In the genomic region with DNA sequence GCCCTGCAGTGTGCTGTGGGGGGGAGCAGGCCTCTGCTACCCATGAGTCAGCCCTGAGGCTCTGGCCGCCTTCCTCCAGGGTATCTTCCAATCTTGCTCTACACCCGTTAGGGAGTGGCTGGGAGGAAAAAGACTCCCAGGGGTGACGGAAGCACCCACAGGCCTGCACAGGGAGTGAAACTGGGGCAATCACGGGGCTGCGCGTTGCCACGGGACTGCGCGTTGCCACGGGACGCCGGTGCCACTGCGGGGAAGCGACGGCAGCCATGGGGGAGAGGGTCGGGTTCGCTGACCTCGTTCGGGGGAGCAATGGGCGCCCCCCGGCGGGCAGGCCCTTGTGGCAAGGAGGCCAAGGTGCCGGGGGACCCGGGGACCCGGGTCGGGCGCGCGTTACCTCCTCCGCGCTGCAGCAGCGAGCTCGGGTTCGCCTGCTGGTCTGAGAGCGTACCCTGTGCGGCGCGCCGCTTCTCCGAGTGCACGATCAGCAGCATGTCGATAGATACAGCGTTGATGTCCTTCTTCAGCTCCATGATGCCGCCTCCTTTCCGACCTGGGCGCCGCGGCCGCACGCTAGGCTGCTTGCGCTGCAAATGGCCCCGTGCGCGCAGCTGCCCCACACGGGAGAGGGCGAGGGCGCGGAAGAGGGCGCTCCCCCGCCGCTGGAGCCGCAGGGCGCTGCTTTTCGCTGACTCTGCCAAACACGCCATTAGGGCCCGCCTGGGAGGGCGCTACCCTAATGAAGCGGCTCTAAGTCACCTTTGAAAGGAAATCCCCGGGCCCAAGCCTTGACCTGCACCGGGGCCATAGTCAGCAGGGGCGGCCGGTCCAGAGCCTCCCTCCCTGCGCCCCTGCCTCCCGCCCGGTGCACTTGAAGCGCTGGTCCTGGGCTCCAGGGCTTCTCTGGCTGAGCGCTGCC, we compare ENCODE assay signal across 8 cellular contexts. TPM values are rescaled to one million over a fixed set of nuclear protein-coding genes. Genes with fewer than 3 reads are reported as not detected.
DNase-seq lines count a peak whose midpoint lies in the region; ATAC-seq, FAIRE-seq and TF ChIP-seq lines count a peak whose summit lies in the region.

A gene with protein sequence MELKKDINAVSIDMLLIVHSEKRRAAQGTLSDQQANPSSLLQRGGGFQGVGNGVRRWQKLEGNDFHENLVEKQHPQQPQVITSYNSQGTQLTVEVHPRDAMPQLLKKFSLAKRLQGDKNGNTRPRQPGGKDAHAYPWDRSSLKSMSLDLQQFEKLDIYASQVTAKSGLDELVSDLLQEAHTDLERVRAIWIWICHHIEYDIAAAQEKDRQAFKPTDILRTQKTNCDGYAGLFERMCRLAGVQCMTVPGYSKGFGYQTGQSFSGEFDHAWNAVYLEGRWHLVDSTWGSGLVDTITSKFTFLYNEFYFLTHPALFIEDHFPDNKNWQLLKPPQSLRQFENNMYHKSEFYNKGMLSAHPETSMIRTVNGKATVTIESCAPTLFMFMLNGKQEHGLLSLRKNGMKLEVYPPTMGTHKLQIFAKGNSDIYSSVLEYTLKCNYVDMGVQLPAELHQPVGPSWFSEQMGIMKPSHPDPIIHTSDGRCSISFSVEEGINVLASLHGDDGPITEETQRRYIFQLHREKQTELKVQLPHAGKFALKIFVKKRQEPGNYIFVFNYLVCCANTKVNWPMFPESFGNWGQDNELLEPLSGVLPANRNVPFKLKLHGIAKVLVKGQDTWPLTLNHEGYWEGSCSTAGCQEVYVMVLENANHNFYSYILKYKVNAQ (minus strand): TSS at position 592 of the 916 bp plus-strand sequence. CDS start 62 bp downstream, at position 530.

- POLR2A ChIA-PET in K562 (lab: Yijun Ruan, JAX), result no interaction called here

- TF ChIP-seq CTCF in AG09309 (IDR thresholded peaks at IDR 0.05; ENCODE audit: control insufficient read depth, insufficient read depth, low read depth, low read length, missing control alignments) (peak; percentile 22), K562 (IDR thresholded peaks at IDR 0.05 in 2 of 3, conservative IDR thresholded peaks at IDR 0.05 in 1 of 3; ENCODE audit: insufficient read depth in 2 of 3, low read depth in 1 of 3, low read length in 3 of 3) (no peak)

- no peak for TF ChIP-seq RAD21 in K562 (CRISPR knock-in tag; conservative IDR thresholded peaks at IDR 0.05 in 1 of 2, IDR thresholded peaks at IDR 0.05 in 1 of 2)

- H2AFZ ChIP-seq in K562 (ENCODE audit: low read depth, low read length), result no peak within 1 kb of the TSS

- H3K9ac ChIP-seq in K562 (ENCODE audit: insufficient read depth in 1 of 2, low read depth in 2 of 2, low read length in 2 of 2), result no peak within 1 kb of the TSS

- H3K4me3 ChIP-seq in AG09309 (ENCODE audit: control insufficient read depth, low read depth, low read length), result peak within 1 kb of the TSS; percentile 55
- no peak within 1 kb of the TSS for H3K4me3 ChIP-seq in K562
- peak within 1 kb of the TSS; percentile 30; the same call in 1 of the 2 replicates for H3K4me3 ChIP-seq in iPS DF 6.9 (ENCODE audit: low read length)

- in situ Hi-C loops in KBM-7 (cut with MboI; ENCODE audit: low pct_unique_long_range_greater_than_20kb, low sequenced_read_pairs), result no loop called here
- in situ Hi-C loops in K562 (cut with MboI), result no loop called here

- intact Hi-C loops in K562 (cut with micrococcal nuclease), result no loop called here

- DNase-seq in AG09309 (ENCODE audit: low read depth) (no peak), KBM-7 (peak; percentile 65), K562 (ENCODE audit: extremely low read depth in 1 of 4, low spot score in 3 of 4) (no peak), iPS DF 6.9 (ENCODE audit: low read depth, low spot score) (no peak), retina (peak; percentile 92), HK-2 (ENCODE audit: unreplicated experiment) (no peak), NOMO-1 (lab: John Stamatoyannopoulos, UW; ENCODE audit: unreplicated experiment in 2 of 2) (no peak)

- no peak for TF ChIP-seq EP300 in K562 (IDR thresholded peaks at IDR 0.05; ENCODE audit: low read length)

- no peak for TF ChIP-seq POLR2A in K562 (conservative IDR thresholded peaks at IDR 0.05)

- H3K27me3 ChIP-seq in K562 (ENCODE audit: control insufficient read depth in 2 of 2, insufficient read depth in 2 of 2, low read length in 2 of 2) (peaks cover 0 to 12% of the 10 kb centered on the region in 2 experiments; a peak in 2 of 5 replicates), iPS DF 6.9 (ENCODE audit: control insufficient read depth, insufficient read depth, low read length) (peaks cover 68% of the 10 kb centered on the region)

- ATAC-seq in K562 (no peak), HG03025 (IDR thresholded peaks at IDR 0.05; ENCODE audit: low FRiP score, unreplicated experiment) (no peak)

- H4K20me1 ChIP-seq in K562 (replicated peaks; ENCODE audit: control insufficient read depth, insufficient read depth, low read length), result no peaks in the 10 kb centered on the region; the same call in 1 of the 2 replicates

- FAIRE-seq in K562 (lab: Jason Lieb, UNC), result no peak

- H3K36me3 ChIP-seq in K562 (ENCODE audit: control insufficient read depth, insufficient read depth, low read length), result no peaks in the 10 kb centered on the region
- H3K36me3 ChIP-seq in iPS DF 6.9 (ENCODE audit: control insufficient read depth, insufficient read depth, low read length), result no peaks in the 10 kb centered on the region

- H3K4me1 ChIP-seq in K562 (replicated peaks in 1 of 2; ENCODE audit: control insufficient read depth in 2 of 2, insufficient read depth in 2 of 2, low read length in 2 of 2) (no peaks in the 10 kb centered on the region; a peak in 1 of 5 replicates), iPS DF 6.9 (ENCODE audit: control insufficient read depth, insufficient read depth, low read length) (no peaks in the 10 kb centered on the region)

- no peaks in the 10 kb centered on the region for H3K79me2 ChIP-seq in K562 (ENCODE audit: control insufficient read depth, insufficient read depth, low read length)

- 7% methylated on average over 34 of the region's 77 CpGs for WGBS in K562 (ENCODE audit: insufficient coverage, low coverage, missing lambda C conversion rate)
- no CpG with 5 or more reads among the region's 77 CpGs for WGBS in iPS DF 6.9 (ENCODE audit: insufficient coverage, insufficient read length)

- H3K27ac ChIP-seq in K562 (ENCODE audit: extremely low read depth, low read depth, low read length), result no peak within 1 kb of the TSS
- no peak within 1 kb of the TSS for H3K27ac ChIP-seq in iPS DF 6.9 (ENCODE audit: low read length)

- H3K4me2 ChIP-seq in K562 (ENCODE audit: insufficient read depth, low read length), result no peak within 1 kb of the TSS

- CTCF ChIA-PET in K562 (lab: Yijun Ruan, JAX; ENCODE audit: low intra/inter-chr PET ratio), result no interaction called here

- no peaks in the 10 kb centered on the region for H3K9me1 ChIP-seq in K562 (ENCODE audit: control insufficient read depth, insufficient read depth, low read length)

- no TSS peak for BruUV-seq in K562 (replicated peaks; lab: Mats Ljungman, UMichigan)

- H3K9me3 ChIP-seq in K562 (replicated peaks; ENCODE audit: control insufficient read depth, insufficient read depth, low read depth, low read length) (no peaks in the 10 kb centered on the region), iPS DF 6.9 (ENCODE audit: control insufficient read depth, insufficient read depth, low read length) (no peaks in the 10 kb centered on the region)

RNA-seq across cellular contexts. Expression of the gene that starts here (rescaled TPM):
- total RNA-seq in K562 (2011; cell fraction: chromatin; rRNA removed; ENCODE audit: low replicate concordance), result not detected in 2 replicates
- not detected in 2 replicates for total RNA-seq in K562 (2011; cell fraction: nucleolus; rRNA removed)
- not detected in 2 replicates for total RNA-seq in K562 (2011; cell fraction: nucleoplasm; rRNA removed)
- not detected in 2 replicates for total RNA-seq in K562 (2014; rRNA removed)
- total RNA-seq in K562 (2014; rRNA removed; fragmentation: Illumina TruSeq; extraction: Trizol), result not detected in 2 replicates
- total RNA-seq in K562 (2015; rRNA removed; fragmentation: Illumina TruSeq; extraction: Trizol), result not detected in 2 replicates
- not detected in 2 replicates for total RNA-seq in K562 (2021)
- not detected in 2 replicates for polyA plus RNA-seq in K562 (2011; rRNA removed)
- polyA plus RNA-seq in K562 (2011; cell fraction: cytosol; rRNA removed), result not detected in 2 replicates
- polyA plus RNA-seq in K562 (2011; cell fraction: nucleus; rRNA removed), result not detected in 2 replicates
- not detected in 2 replicates for polyA plus RNA-seq in K562 (2012)
- not detected in 2 replicates for polyA plus RNA-seq in K562 (2014; fragmentation: Illumina TruSeq; extraction: Trizol)
- not detected for polyA plus RNA-seq in K562 (2014; fragmentation: Nextera tagmentation; extraction: Ambion mirVana)
- polyA plus RNA-seq in K562 (2014; rRNA removed), result not detected in 2 replicates
- polyA minus RNA-seq in K562 (2011; rRNA and poly(A)+ RNA removed), result not detected in 2 replicates
- not detected in 2 replicates for polyA minus RNA-seq in K562 (2011; cell fraction: cytosol; rRNA and poly(A)+ RNA removed)
- not detected in 2 replicates for polyA minus RNA-seq in K562 (2011; cell fraction: nucleus; rRNA and poly(A)+ RNA removed)

Comparison
In these comparisons a context has a peak if more than half of its experiments do, and no peak if none do; other contexts are left out.
1. DNase-seq: peak in KBM-7 (single experiment) and retina (single experiment); none in AG09309 (single experiment), K562 (0 of 4), iPS DF 6.9 (single experiment), HK-2 (single experiment) and NOMO-1 (0 of 2).